In genomic region chr1:150320667-150320978, GRCh38 we compare ENCODE assay signal across 1 cellular context.
TF ChIP-seq lines count a peak whose summit lies in the region.

No MANE protein-coding gene starts in this region.

TF ChIP-seq in GM23338, 12 proteins besides CTCF, POLR2A, EP300 and RAD21 (continued from another document):
- TF ChIP-seq ZNF462 (CRISPR knock-in tag; IDR thresholded peaks at IDR 0.05) = no peak
- TF ChIP-seq POLR2AphosphoS5 (IDR thresholded peaks at IDR 0.05; ENCODE audit: low read depth) = no peak
- no peak for TF ChIP-seq STAT1 (IDR thresholded peaks at IDR 0.05; ENCODE audit: unreplicated experiment)
